ENCODE assay signal across 9 cellular contexts in the genomic region with DNA sequence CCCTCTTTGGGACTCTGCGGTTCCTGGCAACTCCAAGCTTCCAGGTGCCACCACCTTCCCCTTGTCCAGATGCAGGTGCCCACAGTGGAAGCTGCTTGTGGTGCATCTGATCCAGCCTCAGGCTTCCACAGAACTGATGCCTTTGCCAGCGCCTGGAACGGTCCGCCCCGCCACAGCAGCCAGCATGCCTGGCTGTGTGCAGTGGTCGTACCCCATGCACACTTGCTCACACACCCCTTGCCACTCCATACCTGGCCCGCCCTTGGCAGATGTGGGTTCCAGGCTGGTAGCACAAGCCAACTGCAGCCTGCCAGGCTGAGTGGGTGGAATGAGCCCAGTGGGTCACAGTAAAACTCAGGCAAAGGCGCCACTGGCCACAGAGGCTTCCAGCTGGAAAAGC.
"Had no signal": no experiment of that assay in that cellular context is flagged by ENCODE, and none has a peak within 500 bp of the region (broad histone marks: within the 10 kb centered on the region; RNA-seq: fewer than 3 reads in every experiment).

No MANE protein-coding gene starts in this region.

- H3K4me1 Mint-ChIP-seq: H9, IgD-negative memory B cell had no signal

- DNase-seq: GM23248, H9, HCEC 1CT, KBM-7 had no signal

- ATAC-seq: HepG2 had no signal

- H3K9ac ChIP-seq: GM23248 had no signal

- H3K27ac Mint-ChIP-seq: H9, IgD-negative memory B cell had no signal

- FAIRE-seq: H1, H54, HepG2 had no signal

- H3K4me3 ChIP-seq: GM23248 had no signal

- H3K27ac ChIP-seq: GM23248, HL-60 had no signal

- H3K4me3 Mint-ChIP-seq: H9, IgD-negative memory B cell had no signal

- H3K36me3 Mint-ChIP-seq: IgD-negative memory B cell had no signal

- H3K27me3 Mint-ChIP-seq: IgD-negative memory B cell had no signal
